1 cellular context compared by ENCODE assay signal in the genomic region with DNA sequence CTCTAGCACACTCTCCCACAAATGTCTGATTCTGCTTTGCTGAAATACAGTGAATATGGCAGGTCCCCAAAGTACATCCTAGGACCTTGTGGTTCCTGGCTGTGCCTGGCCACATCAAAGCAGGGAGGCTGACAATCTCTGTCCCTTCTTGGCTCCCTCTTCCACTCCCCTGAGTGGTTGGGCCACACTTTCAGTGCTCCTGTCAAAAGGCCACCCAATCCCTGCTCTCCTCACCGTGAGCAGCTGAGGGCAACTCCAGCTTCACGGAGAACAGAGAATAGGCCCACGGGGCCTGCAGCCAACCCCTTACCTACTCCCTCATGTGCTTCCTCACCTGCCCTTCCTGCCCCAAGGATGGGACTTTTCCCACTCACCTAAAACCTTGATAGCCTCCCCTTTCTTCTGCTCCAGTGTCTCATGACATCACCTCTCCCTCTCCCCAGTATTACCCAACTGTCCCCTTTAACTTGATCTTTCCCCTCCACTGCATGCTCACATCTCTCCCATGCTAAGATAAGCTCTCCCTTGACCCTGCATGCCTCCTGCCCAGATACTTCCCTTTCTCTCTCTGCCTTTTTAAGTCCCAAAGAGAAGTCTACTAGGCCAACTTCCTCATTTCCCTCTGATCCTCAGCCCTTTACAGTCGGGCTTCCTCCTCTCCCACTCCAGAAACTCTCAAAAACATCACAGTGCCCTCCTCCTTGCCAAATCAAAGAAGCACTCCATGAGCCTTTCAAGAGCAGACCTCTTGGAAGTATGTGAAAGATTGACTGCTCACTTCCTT.
A peak's percentile ranks its signal among the peaks of the same experiment; 100 is the strongest.
TF ChIP-seq lines count a peak whose summit lies in the region.

No MANE protein-coding gene starts in this region.

TF ChIP-seq in K562, 482 proteins besides CTCF, POLR2A, EP300 and RAD21 (continued from another document):
- TF ChIP-seq SP2 (IDR thresholded peaks at IDR 0.05; ENCODE audit: extremely low read depth, low read depth, low read length, poor library complexity, severe bottlenecking) (no peak), JUND (IDR thresholded peaks at IDR 0.05; ENCODE audit: borderline replicate concordance, low read depth, low read length) (peak; percentile 48; the same call in 1 of the 2 replicates), JUND (tag; IDR thresholded peaks at IDR 0.05; ENCODE audit: borderline replicate concordance, low read depth, low read length) (peak; percentile 63; the same call in 2 of the 3 replicates)
TF ChIP-seq in K562: peak in this region for 57.
